ENCODE assay signal across 22 cellular contexts in genomic region chr7:44643206-44643605, GRCh38.
"Had no signal": no experiment of that assay in that cellular context is flagged by ENCODE, and none has a peak within 500 bp of the region (broad histone marks: within the 10 kb centered on the region; RNA-seq: fewer than 3 reads in every experiment).

No MANE protein-coding gene starts in this region.

- H3K9me3 ChIP-seq: lower lobe of right lung, mucosa of descending colon, testis, uterus had no signal

- FAIRE-seq: endometrium, kidney had no signal

- H3K27ac Mint-ChIP-seq: activated T-cell treated with anti-CD3 and anti-CD28 coated beads, Interleukin-2, amount 50 U/mL, for 24 hours; T-helper 1 cell treated with Interleukin-12 subunit alpha and Interleukin-12 subunit beta and Interleukin-4 antibody, amounts not matched to agents 30 μg/mL and 1 μg/mL, for 36 hours had no signal

- H3K4me3 ChIP-seq: cardiac muscle cell, lower lobe of right lung, mucosa of descending colon, testis, uterus had no signal

- DNase-seq: activated CD4-positive, alpha-beta T cell treated with anti-CD3 and anti-CD28 coated beads, Interleukin-2, amount 50 U/mL, for 1 hour; activated CD8-positive, alpha-beta memory T cell treated with anti-CD3 and anti-CD28 coated beads for 24 hours; activated CD8-positive, alpha-beta memory T cell treated with anti-CD3 and anti-CD28 coated beads, Interleukin-2, amount 50 U/mL, for 4 hours; activated naive CD4-positive, alpha-beta T cell treated with Interleukin-2 at 50 U/mL for 16 hours; activated T-cell treated with anti-CD3 and anti-CD28 coated beads, Interleukin-2, amount 50 U/mL, for 24 hours; amygdala; kidney; lower lobe of right lung; mesendoderm; mucosa of descending colon; nucleus accumbens; stimulated activated CD4-positive, alpha-beta T cell treated with anti-CD3 and anti-CD28 coated beads, Interleukin-2, amount 100 ng/mL, for 48 hours; stimulated activated naive CD4-positive, alpha-beta T cell; testis; trophoblast cell; uterus had no signal

- H3K27me3 Mint-ChIP-seq: activated T-cell treated with anti-CD3 and anti-CD28 coated beads, Interleukin-2, amount 50 U/mL, for 24 hours had no signal

- ATAC-seq: activated CD4-positive, CD25-positive, alpha-beta regulatory T cell treated with anti-CD3 and anti-CD28 coated beads, Interleukin-2, amount 50 U/mL, for 24 hours; lower lobe of right lung; mucosa of descending colon had no signal

- H3K27me3 ChIP-seq: cardiac muscle cell, testis, uterus had no signal

- H3K36me3 ChIP-seq: uterus had no signal

- H3K4me3 Mint-ChIP-seq: activated T-cell treated with anti-CD3 and anti-CD28 coated beads, Interleukin-2, amount 50 U/mL, for 24 hours; T-helper 1 cell treated with Interleukin-12 subunit alpha and Interleukin-12 subunit beta and Interleukin-4 antibody, amounts not matched to agents 30 μg/mL and 1 μg/mL, for 36 hours had no signal

- H3K9me3 Mint-ChIP-seq: activated T-cell treated with anti-CD3 and anti-CD28 coated beads, Interleukin-2, amount 50 U/mL, for 24 hours; T-helper 1 cell treated with Interleukin-12 subunit alpha and Interleukin-12 subunit beta and Interleukin-4 antibody, amounts not matched to agents 30 μg/mL and 1 μg/mL, for 36 hours had no signal

- H2AFZ ChIP-seq: parathyroid adenoma had no signal

- H3K27ac ChIP-seq: cardiac muscle cell, lower lobe of right lung, parathyroid adenoma, testis, uterus, VCaP had no signal

- H3K9ac ChIP-seq: parathyroid adenoma had no signal
